Comparison of ENCODE assay signal across 17 cellular contexts in genomic region chr13:110922506-110922905, GRCh38.
"Had no signal": no experiment of that assay in that cellular context is flagged by ENCODE, and none has a peak within 500 bp of the region (broad histone marks: within the 10 kb centered on the region; RNA-seq: fewer than 3 reads in every experiment).

No MANE protein-coding gene starts in this region.

- H3K27me3 ChIP-seq: right atrium auricular region, upper lobe of right lung, vagina had no signal

- H3K27ac ChIP-seq: esophagus squamous epithelium, neutrophil, right atrium auricular region, suprapubic skin, tibial artery, upper lobe of right lung, vagina had no signal

- H3K9me3 Mint-ChIP-seq: naive thymus-derived CD4-positive, alpha-beta T cell; nephron progenitor cell had no signal

- H3K36me3 ChIP-seq: esophagus squamous epithelium, neutrophil, right atrium auricular region, suprapubic skin, tibial artery, upper lobe of right lung, vagina had no signal

- DNase-seq: effector memory CD4-positive, alpha-beta T cell; esophagus squamous epithelium; foreskin fibroblast; left colon; mammary epithelial cell; naive thymus-derived CD4-positive, alpha-beta T cell; nephron progenitor cell; posterior cingulate gyrus; small intestine; stimulated activated CD4-positive, alpha-beta T cell treated with anti-CD3 and anti-CD28 coated beads, Interleukin-12 subunit alpha, Interleukin-12 subunit beta, amount 100 ng/mL, for 4 hours; stimulated activated naive CD4-positive, alpha-beta T cell; tibial artery; upper lobe of right lung had no signal

- FAIRE-seq: small intestine had no signal

- ATAC-seq: left colon, upper lobe of right lung had no signal

- H3K9me3 ChIP-seq: esophagus squamous epithelium, neutrophil, right atrium auricular region, suprapubic skin, tibial artery, upper lobe of right lung, vagina had no signal

- H3K4me1 ChIP-seq: esophagus squamous epithelium, right atrium auricular region, suprapubic skin, upper lobe of right lung, vagina had no signal

- H3K4me3 Mint-ChIP-seq: nephron progenitor cell had no signal

- H3K27ac Mint-ChIP-seq: naive thymus-derived CD4-positive, alpha-beta T cell; nephron progenitor cell had no signal

- H3K4me3 ChIP-seq: esophagus squamous epithelium, right atrium auricular region, suprapubic skin, tibial artery, upper lobe of right lung, vagina had no signal
